ENCODE assay signal across 4 cellular contexts in genomic region chr21:13205380-13205779, GRCh38.
DNase-seq lines count a peak whose midpoint lies in the region; ATAC-seq, FAIRE-seq and TF ChIP-seq lines count a peak whose summit lies in the region.
"Not testable (repeated sequence)": the region's sequence is repeated elsewhere in the genome, so short reads cannot be mapped to it uniquely, and the experiment has no call there.

No MANE protein-coding gene starts in this region.

- no CpG with 5 or more reads among the region's 1 CpG for WGBS in heart right ventricle, 2 donors

- not testable (repeated sequence) for H3K4me1 ChIP-seq in heart right ventricle

- H3K4me3 ChIP-seq in heart right ventricle, result not testable (repeated sequence)

- H3K36me3 ChIP-seq in heart right ventricle, result not testable (repeated sequence)

- peak; percentile 0 for DNase-seq in RPMI7951 (ENCODE audit: low read depth)
- not testable (repeated sequence) for DNase-seq in frontal cortex (ENCODE audit: low spot score in 2 of 2); heart right ventricle; left ventricle myocardium superior

- intact Hi-C loops in heart right ventricle (cut with DNase I); left ventricle myocardium superior (cut with micrococcal nuclease): not testable (repeated sequence)

- not testable (repeated sequence) for H3K27ac ChIP-seq in heart right ventricle

- peak; percentile 19 for FAIRE-seq in frontal cortex (lab: Jason Lieb, UNC)

- not testable (repeated sequence) for H3K27me3 ChIP-seq in heart right ventricle

- TF ChIP-seq CTCF in heart right ventricle (IDR thresholded peaks at IDR 0.05), result not testable (repeated sequence)

- H3K9me3 ChIP-seq in heart right ventricle, result not testable (repeated sequence)

- ATAC-seq in heart right ventricle (peak in 5 of 8 donors; percentile 33 to 72 (median 61)), left ventricle myocardium superior (peak; percentile 19)
